ENCODE assay signal across 9 cellular contexts in the genomic region with DNA sequence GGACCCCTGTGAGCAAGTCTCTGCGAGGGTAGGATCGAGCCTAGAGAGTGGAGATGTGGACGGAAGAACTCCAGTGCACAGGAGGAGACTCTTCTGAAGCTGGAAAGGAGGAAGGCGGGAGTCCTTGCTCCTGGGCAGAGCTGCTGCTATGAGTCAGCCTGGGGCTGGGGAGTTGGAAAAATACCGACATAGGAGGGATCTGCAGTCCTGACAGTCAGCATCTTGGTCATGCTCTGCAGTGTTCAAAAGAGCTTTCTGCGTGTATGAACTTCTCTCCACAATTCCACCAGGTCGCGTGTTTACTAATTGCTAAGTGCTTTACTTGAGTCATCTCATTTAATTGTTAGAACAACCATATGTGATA.
A peak's percentile ranks its signal among the peaks of the same experiment; 100 is the strongest.
DNase-seq lines count a peak whose midpoint lies in the region; ATAC-seq and TF ChIP-seq lines count a peak whose summit lies in the region.
"Had no signal": no experiment of that assay in that cellular context is flagged by ENCODE, and none has a peak within 500 bp of the region (broad histone marks: within the 10 kb centered on the region; RNA-seq: fewer than 3 reads in every experiment).

No MANE protein-coding gene starts in this region.

- H2BK12ac ChIP-seq in mesenchymal stem cell (ENCODE audit: low read length in 2 of 2): no peak overlapping the region

- H3K27ac ChIP-seq in HUES64 (ENCODE audit: low read depth, low read length) (peak overlapping the region; percentile 46; the same call in 1 of the 2 replicates), mesenchymal stem cell (ENCODE audit: low read length, poor library complexity, severe bottlenecking) (no peak overlapping the region)

- no peak overlapping the region for H2BK120ac ChIP-seq in mesenchymal stem cell (ENCODE audit: low read depth, low read length)

- CTCF ChIA-PET in AG04449 (lab: Yijun Ruan, JAX) (no interaction called here), Caco-2 (lab: Charles Lee) (no interaction called here)

- H2AFZ ChIP-seq in mesenchymal stem cell (ENCODE audit: low read depth, low read length): no peak overlapping the region

- no peak overlapping the region for H3K18ac ChIP-seq in mesenchymal stem cell (ENCODE audit: low read depth in 1 of 2, low read length in 2 of 2)

- BruUV-seq in Caco-2 (replicated peaks; lab: Mats Ljungman, UMichigan): no TSS peak

- H3K4me1 Mint-ChIP-seq in Caco-2 (ENCODE audit: low read depth, unreplicated experiment): no peaks in the 10 kb centered on the region

- POLR2A ChIA-PET in AG04449 (lab: Yijun Ruan, JAX) (no interaction called here), Caco-2 (lab: Charles Lee) (no interaction called here)

- H3K4me3 ChIP-seq in AG04449 (ENCODE audit: low read depth, low read length) (no peak overlapping the region), HUES64 (ENCODE audit: low read length) (peak overlapping the region; percentile 2; the same call in 1 of the 2 replicates), choroid plexus epithelial cell (ENCODE audit: low read depth, low read length) (no peak overlapping the region), mesenchymal stem cell (ENCODE audit: insufficient read depth in 1 of 2, low read depth in 1 of 2, low read length in 2 of 2) (no peak overlapping the region), Caco-2 (ENCODE audit: low read depth, low read length) (no peak overlapping the region)

- H2AK5ac ChIP-seq in mesenchymal stem cell (ENCODE audit: low read length, severe bottlenecking): no peak overlapping the region

- H3K23ac ChIP-seq in mesenchymal stem cell (ENCODE audit: low read length in 2 of 2): no peak overlapping the region

- H3K9ac ChIP-seq in HUES64 (ENCODE audit: low read depth, low read length) (no peak overlapping the region), mesenchymal stem cell (ENCODE audit: low read length) (no peak overlapping the region)

- peaks cover 40% of the 10 kb centered on the region for H3K27me3 Mint-ChIP-seq in Caco-2 (ENCODE audit: insufficient read depth, unreplicated experiment)

- no peaks in the 10 kb centered on the region for H3K9me3 Mint-ChIP-seq in Caco-2 (ENCODE audit: unreplicated experiment)

- H3K9me3 ChIP-seq in HUES64 (ENCODE audit: insufficient read depth, low read depth, low read length): no peaks in the 10 kb centered on the region
- no peaks in the 10 kb centered on the region for H3K9me3 ChIP-seq in mesenchymal stem cell (ENCODE audit: control insufficient read depth, low read length)
- H3K9me3 ChIP-seq in Caco-2: no peaks in the 10 kb centered on the region

- no peak overlapping the region for H3K14ac ChIP-seq in mesenchymal stem cell (ENCODE audit: low read length in 2 of 2)

- H3K4me1 ChIP-seq in HUES64 (ENCODE audit: insufficient read depth, low read length) (peaks cover 36% of the 10 kb centered on the region), mesenchymal stem cell (ENCODE audit: control insufficient read depth, insufficient read depth, low read depth, low read length) (peaks cover 18% of the 10 kb centered on the region), Caco-2 (no peaks in the 10 kb centered on the region)

- no peak for ATAC-seq in HG02798 (IDR thresholded peaks at IDR 0.05; ENCODE audit: poor library complexity, unreplicated experiment)
- ATAC-seq in HG03175 (IDR thresholded peaks at IDR 0.05; ENCODE audit: unreplicated experiment): no peak

- no peak overlapping the region for H3K4me3 Mint-ChIP-seq in Caco-2 (ENCODE audit: unreplicated experiment)

- intact Hi-C loops in Caco-2 (cut with micrococcal nuclease; ENCODE audit: unreplicated experiment): no loop called here

- H2BK15ac ChIP-seq in mesenchymal stem cell (ENCODE audit: low read depth, poor library complexity, severe bottlenecking): no peak overlapping the region

- no peak overlapping the region for H3K4me2 ChIP-seq in mesenchymal stem cell (ENCODE audit: low read length, poor library complexity, severe bottlenecking)

- H4K8ac ChIP-seq in mesenchymal stem cell (ENCODE audit: low read length): no peak overlapping the region

- H3K27me3 ChIP-seq in HUES64 (ENCODE audit: insufficient read depth, low read length) (peaks cover 47% of the 10 kb centered on the region), mesenchymal stem cell (ENCODE audit: control insufficient read depth in 1 of 2, insufficient read depth in 1 of 2, low read length in 2 of 2) (peaks cover 15 to 21% of the 10 kb centered on the region in 2 experiments), Caco-2 (replicated peaks; ENCODE audit: control insufficient read depth, insufficient read depth, low read length) (no peaks in the 10 kb centered on the region; the same call in 1 of the 2 replicates)

- H4K91ac ChIP-seq in mesenchymal stem cell (ENCODE audit: low read length): no peak overlapping the region

- DNase-seq in AG04449 (ENCODE audit: low read depth, low spot score) (peak; percentile 28), choroid plexus epithelial cell (ENCODE audit: low read depth) (peak; percentile 85), mesenchymal stem cell (peak; percentile 40), NCI-H526 (lab: John Stamatoyannopoulos, UW) (no peak), Caco-2 (no peak)
- DNase-seq: activated T-cell treated with anti-CD3 and anti-CD28 coated beads for 4 hours had no signal

- H3K36me3 ChIP-seq in HUES64 (ENCODE audit: insufficient read depth, low read length): no peaks in the 10 kb centered on the region
- no peaks in the 10 kb centered on the region for H3K36me3 ChIP-seq in mesenchymal stem cell (ENCODE audit: control insufficient read depth in 1 of 2, insufficient read depth in 2 of 2, low read depth in 1 of 2, low read length in 2 of 2)
- no peaks in the 10 kb centered on the region for H3K36me3 ChIP-seq in Caco-2 (ENCODE audit: control insufficient read depth, insufficient read depth, low read length)

- no peak overlapping the region for H2BK5ac ChIP-seq in mesenchymal stem cell (ENCODE audit: low read depth, low read length, poor library complexity, severe bottlenecking)

- 5% methylated on average over 8 of the region's 8 CpGs for WGBS in HUES64
- WGBS in mesenchymal stem cell: 24% methylated on average over 6 of the region's 8 CpGs

- no peaks in the 10 kb centered on the region for H3K36me3 Mint-ChIP-seq in Caco-2 (ENCODE audit: insufficient read depth, unreplicated experiment)

- H3K4ac ChIP-seq in mesenchymal stem cell (ENCODE audit: low read depth in 1 of 2, low read length in 2 of 2): no peak overlapping the region

- no peaks in the 10 kb centered on the region for H3K79me1 ChIP-seq in mesenchymal stem cell (replicated peaks; ENCODE audit: low read length, poor library complexity, severe bottlenecking)

- no peak overlapping the region for H3K27ac Mint-ChIP-seq in Caco-2 (ENCODE audit: unreplicated experiment)

- no peak for TF ChIP-seq CTCF in AG04449 (IDR thresholded peaks at IDR 0.05; ENCODE audit: insufficient read depth, low read length, missing control alignments)
- TF ChIP-seq CTCF in choroid plexus epithelial cell (conservative IDR thresholded peaks at IDR 0.05; ENCODE audit: low read depth, low read length): no peak
- no peak for TF ChIP-seq CTCF in Caco-2 (IDR thresholded peaks at IDR 0.05; ENCODE audit: insufficient read depth in 1 of 2, low read depth in 1 of 2, low read length in 1 of 2, severe bottlenecking in 1 of 2, unreplicated experiment in 1 of 2)

Comparison
In these comparisons a context has a peak if more than half of its experiments do, and no peak if none do; other contexts are left out.
1. DNase-seq: peak in AG04449 (single experiment), choroid plexus epithelial cell (single experiment) and mesenchymal stem cell (single experiment); none in NCI-H526 (0 of 2) and Caco-2 (0 of 2).